In the genomic region with DNA sequence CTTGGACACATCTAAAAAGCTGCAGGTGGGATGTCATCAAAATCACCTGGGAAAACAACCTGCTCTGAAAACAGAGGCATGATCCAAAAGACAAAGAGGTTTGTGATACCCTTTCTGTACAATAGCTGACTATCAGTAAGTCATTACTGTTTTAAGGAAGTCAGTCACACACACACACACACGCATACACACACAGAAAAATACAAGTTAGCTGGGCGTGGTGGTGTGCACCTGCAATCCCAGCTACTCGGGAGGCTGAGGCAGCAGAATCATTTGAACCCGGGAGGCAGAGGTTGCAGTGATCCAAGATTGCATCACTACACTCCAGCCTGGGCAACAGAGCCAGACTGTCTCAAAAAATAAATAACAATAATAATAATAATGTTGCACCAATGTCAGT, we compare ENCODE assay signal across 15 cellular contexts. TPM values are rescaled to one million over a fixed set of nuclear protein-coding genes. Genes with fewer than 3 reads are reported as not detected.
DNase-seq lines count a peak whose midpoint lies in the region; ATAC-seq, FAIRE-seq and TF ChIP-seq lines count a peak whose summit lies in the region.
"Had no signal": no experiment of that assay in that cellular context is flagged by ENCODE, and none has a peak within 500 bp of the region (broad histone marks: within the 10 kb centered on the region; RNA-seq: fewer than 3 reads in every experiment).

No MANE protein-coding gene starts in this region.

- H3K4me1 Mint-ChIP-seq in astrocyte (ENCODE audit: low read depth, unreplicated experiment) = peaks cover 9% of the 10 kb centered on the region

- H3K27ac ChIP-seq in HEK293 (ENCODE audit: extremely low read depth, low read depth, low read length) (no peak overlapping the region), astrocyte (ENCODE audit: low read depth, low read length) (no peak overlapping the region)
- H3K27ac ChIP-seq: BLaER1 treated with 17β-estradiol and CSF1 and Interleukin-3, amounts not matched to agents 10 nM and 100 nM; C4-2B had no signal

- H3K27me3 ChIP-seq in astrocyte (ENCODE audit: insufficient read depth, low read length) (no peaks in the 10 kb centered on the region), H7 (ENCODE audit: control insufficient read depth, insufficient read depth, low read length) (peaks cover 12% of the 10 kb centered on the region)

- no peak overlapping the region for H3K4me3 ChIP-seq in HEK293 (ENCODE audit: low read depth, low read length)
- no peak overlapping the region for H3K4me3 ChIP-seq in astrocyte (ENCODE audit: insufficient read depth, low read depth, low read length)
- no peak overlapping the region for H3K4me3 ChIP-seq in H7 (ENCODE audit: insufficient read depth, low read depth, low read length)
- H3K4me3 ChIP-seq: BLaER1 treated with 17β-estradiol and CSF1 and Interleukin-3, amounts not matched to agents 10 nM and 100 nM had no signal

- no peak for FAIRE-seq in astrocyte (lab: Jason Lieb, UNC)
- FAIRE-seq: D721Med had no signal

- H3K27me3 Mint-ChIP-seq in astrocyte (ENCODE audit: low read depth, unreplicated experiment) = peaks cover 3% of the 10 kb centered on the region

- no peak for TF ChIP-seq CTCF in HEK293 (tag by site-specific recombination; IDR thresholded peaks at IDR 0.05)
- no peak for TF ChIP-seq CTCF in astrocyte (IDR thresholded peaks at IDR 0.05; ENCODE audit: insufficient read depth, low read depth, low read length)

- H3K9me3 ChIP-seq in HEK293 (ENCODE audit: control insufficient read depth, insufficient read depth, low read depth, low read length) (no peaks in the 10 kb centered on the region), astrocyte (ENCODE audit: insufficient read depth, low read depth, low read length) (no peaks in the 10 kb centered on the region)
- H3K9me3 ChIP-seq: BLaER1 treated with 17β-estradiol and CSF1 and Interleukin-3, amounts not matched to agents 10 nM and 100 nM; Caco-2 had no signal

- H3K36me3 Mint-ChIP-seq in astrocyte (ENCODE audit: low read depth, unreplicated experiment) = peaks cover 4% of the 10 kb centered on the region
- H3K36me3 Mint-ChIP-seq: CD8-positive, alpha-beta T cell had no signal

- ATAC-seq in GM21390 (IDR thresholded peaks at IDR 0.05; ENCODE audit: unreplicated experiment) = no peak

- H3K4me3 Mint-ChIP-seq in astrocyte (ENCODE audit: unreplicated experiment) = no peak overlapping the region
- H3K4me3 Mint-ChIP-seq: B cell; CD4-positive, alpha-beta T cell; CD8-positive, alpha-beta T cell had no signal

- H2AFZ ChIP-seq in astrocyte (ENCODE audit: low read depth, low read length) = no peak overlapping the region

- POLR2A ChIA-PET in HEK293 (lab: Yijun Ruan, JAX) = interaction anchor here (0.8 to 1.4 kb wide), 4 partner anchors 10 to 34 kb away, joined by 4 to 7 read pairs (median 4); a partner anchor contains a TSS

- H3K9ac ChIP-seq in astrocyte (ENCODE audit: low read length) = no peak overlapping the region
- H3K9ac ChIP-seq: BLaER1 treated with 17β-estradiol and CSF1 and Interleukin-3, amounts not matched to agents 10 nM and 100 nM had no signal

- no peaks in the 10 kb centered on the region; the same call in none of the 2 replicates for H3K4me1 ChIP-seq in HEK293 (ENCODE audit: control insufficient read depth, insufficient read depth, low read length)
- peaks cover 15% of the 10 kb centered on the region for H3K4me1 ChIP-seq in astrocyte (ENCODE audit: insufficient read depth, low read length)
- H3K4me1 ChIP-seq: Caco-2 had no signal

- no peaks in the 10 kb centered on the region for H3K79me2 ChIP-seq in astrocyte (ENCODE audit: insufficient read depth, low read length)

- no peak overlapping the region for H3K4me2 ChIP-seq in astrocyte (ENCODE audit: low read length)

- peak; percentile 32 for DNase-seq in OCI-M1 (lab: John Stamatoyannopoulos, UW)
- no peak for DNase-seq in astrocyte (ENCODE audit: low read depth)
- DNase-seq in mesenteric fat pad (ENCODE audit: low spot score) = peak; percentile 24
- DNase-seq in NCI-H510A treated with DMSO at 0.1 percent for 48 hours (lab: John Stamatoyannopoulos, UW) = no peak
- no peak for DNase-seq in H7
- DNase-seq: 8988T; CD4-positive, alpha-beta T cell; CD8-positive, alpha-beta T cell had no signal

- peaks cover 5% of the 10 kb centered on the region for H4K20me1 ChIP-seq in astrocyte (ENCODE audit: insufficient read depth, low read length)

- H3K27ac Mint-ChIP-seq in astrocyte (ENCODE audit: unreplicated experiment) = peak overlapping the region; percentile 28
- H3K27ac Mint-ChIP-seq: B cell; CD4-positive, alpha-beta T cell had no signal

- no peaks in the 10 kb centered on the region for H3K9me3 Mint-ChIP-seq in astrocyte (ENCODE audit: unreplicated experiment)
- H3K9me3 Mint-ChIP-seq: CD4-positive, alpha-beta T cell; CD8-positive, alpha-beta T cell had no signal

- CTCF ChIA-PET in HEK293 (lab: Yijun Ruan, JAX) = interaction anchor here (0.6 to 5.3 kb wide), 37 partner anchors 10 to 1182 kb away, joined by 3 to 48 read pairs (median 4); a partner anchor contains a TSS

- no peaks in the 10 kb centered on the region for H3K36me3 ChIP-seq in HEK293 (ENCODE audit: control insufficient read depth in 2 of 2, insufficient read depth in 1 of 2, low read length in 2 of 2)
- no peaks in the 10 kb centered on the region for H3K36me3 ChIP-seq in astrocyte (ENCODE audit: insufficient read depth, low read length)
- no peaks in the 10 kb centered on the region for H3K36me3 ChIP-seq in H7 (replicated peaks; ENCODE audit: control insufficient read depth, insufficient read depth, low read length)
- H3K36me3 ChIP-seq: BLaER1 treated with 17β-estradiol and CSF1 and Interleukin-3, amounts not matched to agents 10 nM and 100 nM had no signal

TF ChIP-seq in HEK293, 187 proteins besides CTCF, POLR2A, EP300 and RAD21:
- TF ChIP-seq ZNF776 (tag by site-specific recombination; IDR thresholded peaks at IDR 0.05; ENCODE audit: borderline replicate concordance) = no peak
- TF ChIP-seq, protein P1, sequence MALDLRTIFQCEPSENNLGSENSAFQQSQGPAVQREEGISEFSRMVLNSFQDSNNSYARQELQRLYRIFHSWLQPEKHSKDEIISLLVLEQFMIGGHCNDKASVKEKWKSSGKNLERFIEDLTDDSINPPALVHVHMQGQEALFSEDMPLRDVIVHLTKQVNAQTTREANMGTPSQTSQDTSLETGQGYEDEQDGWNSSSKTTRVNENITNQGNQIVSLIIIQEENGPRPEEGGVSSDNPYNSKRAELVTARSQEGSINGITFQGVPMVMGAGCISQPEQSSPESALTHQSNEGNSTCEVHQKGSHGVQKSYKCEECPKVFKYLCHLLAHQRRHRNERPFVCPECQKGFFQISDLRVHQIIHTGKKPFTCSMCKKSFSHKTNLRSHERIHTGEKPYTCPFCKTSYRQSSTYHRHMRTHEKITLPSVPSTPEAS (tag by site-specific recombination; IDR thresholded peaks at IDR 0.05) = peak; percentile 62
- TF ChIP-seq ZNF121 (tag by site-specific recombination; IDR thresholded peaks at IDR 0.05) = 0 out of 2 replicates have a peak, but pooled peaks have one; percentile 23
- TF ChIP-seq ZNF223 (tag by site-specific recombination; IDR thresholded peaks at IDR 0.05) = no peak

RNA-seq across cellular contexts. Expression of a gene that starts 9.8 kb away (rescaled TPM):
- total RNA-seq in astrocyte (20.9 and 24.3 TPM in 2 replicates), mesenteric fat pad (18.8 TPM)
- total RNA-seq in H7 (2014; rRNA removed; shearing (Covaris generic)) = 13.0 and 14.3 TPM in 2 replicates

RNA-seq across cellular contexts. Expression of a gene that starts 30.3 kb away (rescaled TPM):
- total RNA-seq in astrocyte (not detected in 2 replicates), mesenteric fat pad (not detected)
- total RNA-seq in H7 (2014; rRNA removed; shearing (Covaris generic)) = 0.52 and 0.94 TPM in 2 replicates
- total RNA-seq: B cell; CD4-positive, alpha-beta T cell; CD8-positive, alpha-beta T cell had no signal

Comparison
In these comparisons a context has a peak if more than half of its experiments do, and no peak if none do; other contexts are left out.
1. DNase-seq: peak in OCI-M1 (single experiment) and mesenteric fat pad (single experiment); none in astrocyte (single experiment), NCI-H510A treated with DMSO at 0.1 percent for 48 hours (single experiment) and H7 (single experiment).